ENCODE assay signal across 8 cellular contexts in genomic region chr6:108557494-108558371, GRCh38. TPM values are rescaled to one million over a fixed set of nuclear protein-coding genes. Genes with fewer than 3 reads are reported as not detected.
DNase-seq lines count a peak whose midpoint lies in the region; ATAC-seq, FAIRE-seq and TF ChIP-seq lines count a peak whose summit lies in the region.

No MANE protein-coding gene starts in this region.

- DNase-seq in CD4-positive, CD25-positive, alpha-beta regulatory T cell, result peak; percentile 77 to 82 (median 82)
- DNase-seq in NT2/D1 (ENCODE audit: low read depth, low spot score) (no peak), activated T-cell treated with anti-CD3 and anti-CD28 coated beads for 24 hours (ENCODE audit: low read depth) (peak; percentile 70), endothelial cell of umbilical vein (ENCODE audit: low read depth, low spot score) (peak; percentile 51), midbrain (lab: John Stamatoyannopoulos, UW) (peak; percentile 89)
- DNase-seq in stimulated activated CD8-positive, alpha-beta memory T cell treated with anti-CD3 and anti-CD28 coated beads, Interleukin-2, amount 100 ng/mL, for 1 hour (ENCODE audit: low read depth in 2 of 2), result peak; percentile 61 to 66

- ATAC-seq in CD4-positive, CD25-positive, alpha-beta regulatory T cell (ENCODE audit: low read depth in 2 of 2), result peak; percentile 42 to 43
- ATAC-seq in HG03280 (IDR thresholded peaks at IDR 0.05; ENCODE audit: unreplicated experiment), result peak; percentile 17
- ATAC-seq in HG03045 (IDR thresholded peaks at IDR 0.05; ENCODE audit: unreplicated experiment), result no peak

- peaks cover 19% of the 10 kb centered on the region for H3K4me1 ChIP-seq in CD4-positive, CD25-positive, alpha-beta regulatory T cell (ENCODE audit: control insufficient read depth, insufficient read depth, low read length, poor library complexity, severe bottlenecking)
- no peaks in the 10 kb centered on the region for H3K4me1 ChIP-seq in NT2/D1 (ENCODE audit: insufficient read depth, insufficient read length)
- peaks cover 14% of the 10 kb centered on the region for H3K4me1 ChIP-seq in endothelial cell of umbilical vein (ENCODE audit: control insufficient read depth, extremely low read depth, insufficient read depth, low read length)

- no peaks in the 10 kb centered on the region for H3K27me3 ChIP-seq in CD4-positive, CD25-positive, alpha-beta regulatory T cell (ENCODE audit: control insufficient read depth, insufficient read depth, low read length)
- H3K27me3 ChIP-seq in NT2/D1 (ENCODE audit: insufficient read depth, insufficient read length), result peaks cover 24% of the 10 kb centered on the region
- H3K27me3 ChIP-seq in endothelial cell of umbilical vein (ENCODE audit: control insufficient read depth in 2 of 2, insufficient read depth in 2 of 2, low read length in 2 of 2), result peaks cover 3 to 4% of the 10 kb centered on the region in 2 experiments

- H3K9me3 ChIP-seq in CD4-positive, CD25-positive, alpha-beta regulatory T cell (ENCODE audit: control insufficient read depth in 2 of 2, low read length in 2 of 2), result no peaks in the 10 kb centered on the region
- H3K9me3 ChIP-seq in NT2/D1 (ENCODE audit: insufficient read depth, low read length) (no peaks in the 10 kb centered on the region), endothelial cell of umbilical vein (replicated peaks; ENCODE audit: control insufficient read depth, insufficient read depth, low read length) (no peaks in the 10 kb centered on the region)

- peak overlapping the region; percentile 97 to 100 (median 98) for H3K4me3 Mint-ChIP-seq in CD4-positive, CD25-positive, alpha-beta regulatory T cell

- peak overlapping the region; percentile 94 for H3K4me2 ChIP-seq in endothelial cell of umbilical vein (ENCODE audit: insufficient read depth, low read length)

- peak; percentile 40 for FAIRE-seq in endothelial cell of umbilical vein (lab: Jason Lieb, UNC)

- H3K27ac ChIP-seq in CD4-positive, CD25-positive, alpha-beta regulatory T cell (ENCODE audit: insufficient read depth, low read length, poor library complexity, severe bottlenecking), result peak overlapping the region; percentile 100
- H3K27ac ChIP-seq in endothelial cell of umbilical vein (ENCODE audit: insufficient read depth, low read depth, low read length), result peak overlapping the region; percentile 93

- dilution Hi-C loops in endothelial cell of umbilical vein (cut with MboI; ENCODE audit: extremely low pct_ligation_motif_present, low sequenced_read_pairs), result no loop called here

- TF ChIP-seq POLR2A in endothelial cell of umbilical vein (IDR thresholded peaks at IDR 0.05; ENCODE audit: low read depth, low read length), result no peak

- H2AFZ ChIP-seq in endothelial cell of umbilical vein (ENCODE audit: low read depth, low read length), result peak overlapping the region; percentile 99

- no peaks in the 10 kb centered on the region for H3K36me3 ChIP-seq in CD4-positive, CD25-positive, alpha-beta regulatory T cell (ENCODE audit: control insufficient read depth, insufficient read depth, low read length)
- H3K36me3 ChIP-seq in NT2/D1 (ENCODE audit: insufficient read depth, insufficient read length, low read length) (no peaks in the 10 kb centered on the region), endothelial cell of umbilical vein (ENCODE audit: control insufficient read depth in 2 of 2, extremely low read depth in 1 of 2, insufficient read depth in 2 of 2, low read length in 2 of 2) (no peaks in the 10 kb centered on the region)

- H3K9me3 Mint-ChIP-seq in CD4-positive, CD25-positive, alpha-beta regulatory T cell, result peaks cover 0 to 5% (median 0%) of the 10 kb centered on the region in 7 donors

- H3K27ac Mint-ChIP-seq in CD4-positive, CD25-positive, alpha-beta regulatory T cell, result peak overlapping the region; percentile 91 to 100 (median 99)

- no TSS peak for BruUV-seq in endothelial cell of umbilical vein (replicated peaks; lab: Mats Ljungman, UMichigan)

- POLR2A ChIA-PET in endothelial cell of umbilical vein (lab: Charles Lee), result interaction anchor here (0.6 kb wide), 1 partner anchor 263 kb away, joined by 4 read pairs; no protein-coding TSS in a partner anchor

- peak overlapping the region; percentile 73 for H3K9ac ChIP-seq in NT2/D1 (ENCODE audit: insufficient read length, low read depth)
- peak overlapping the region; percentile 89 for H3K9ac ChIP-seq in endothelial cell of umbilical vein (replicated peaks; ENCODE audit: extremely low read depth, insufficient read depth, low read length)

- intact Hi-C loops in endothelial cell of umbilical vein (cut with micrococcal nuclease), result loop anchor here (1.0 to 5.0 kb wide), 6 partner anchors 15 to 825 kb away; partner anchors contain the start of gene CD164

- peak overlapping the region; percentile 64 for H3K4me3 ChIP-seq in CD4-positive, CD25-positive, alpha-beta regulatory T cell (ENCODE audit: low read depth, low read length)
- peak overlapping the region; percentile 59 for H3K4me3 ChIP-seq in NT2/D1 (ENCODE audit: insufficient read length, low read depth)
- H3K4me3 ChIP-seq in endothelial cell of umbilical vein (replicated peaks in 1 of 3; ENCODE audit: insufficient read depth in 1 of 3, low read depth in 1 of 3, low read length in 3 of 3), result peak overlapping the region; percentile 66 to 89 (median 72)

- no peaks in the 10 kb centered on the region for H3K79me2 ChIP-seq in endothelial cell of umbilical vein (ENCODE audit: control insufficient read depth, insufficient read depth, low read length)

- peaks cover 6% of the 10 kb centered on the region for H3K36me3 Mint-ChIP-seq in CD4-positive, CD25-positive, alpha-beta regulatory T cell

- peaks cover 2 to 20% (median 10%) of the 10 kb centered on the region in 4 donors for H3K4me1 Mint-ChIP-seq in CD4-positive, CD25-positive, alpha-beta regulatory T cell

- CTCF ChIA-PET in endothelial cell of umbilical vein (lab: Charles Lee), result interaction anchor here (0.5 to 6.9 kb wide), 17 partner anchors 14 to 536 kb away, joined by 3 to 38 read pairs (median 4); partner anchors contain the start of genes ARMC2 and SESN1

- TF ChIP-seq CTCF in endothelial cell of umbilical vein (IDR thresholded peaks at IDR 0.05; ENCODE audit: extremely low read depth in 1 of 2, insufficient read depth in 1 of 2, low read depth in 1 of 2, low read length in 2 of 2), result peak in 1 of 2 donors; percentile 2

- no peaks in the 10 kb centered on the region for H4K20me1 ChIP-seq in endothelial cell of umbilical vein (replicated peaks; ENCODE audit: control insufficient read depth, extremely low read depth, insufficient read depth, low read length)

- no peaks in the 10 kb centered on the region for H3K27me3 Mint-ChIP-seq in CD4-positive, CD25-positive, alpha-beta regulatory T cell

- no peaks in the 10 kb centered on the region for H3K9me1 ChIP-seq in endothelial cell of umbilical vein (replicated peaks; ENCODE audit: control insufficient read depth, extremely low read depth, insufficient read depth, low read length)

TF ChIP-seq in endothelial cell of umbilical vein, 7 proteins besides CTCF, POLR2A, EP300 and RAD21:
- TF ChIP-seq FOS (IDR thresholded peaks at IDR 0.05; ENCODE audit: borderline replicate concordance, insufficient read depth, low read length) (no peak), EZH2 (IDR thresholded peaks at IDR 0.05; ENCODE audit: borderline replicate concordance, low read depth, low read length, severe bottlenecking) (no peak), POLR2AphosphoS5 (IDR thresholded peaks at IDR 0.05; ENCODE audit: insufficient read depth, low read depth, low read length) (peak; percentile 23), JUN (IDR thresholded peaks at IDR 0.05; ENCODE audit: borderline replicate concordance, insufficient read depth, insufficient read length, low read depth) (no peak), GATA2 (IDR thresholded peaks at IDR 0.05; ENCODE audit: insufficient read depth, insufficient read length, low read depth, low read length) (no peak), MYC (IDR thresholded peaks at IDR 0.05; ENCODE audit: low read depth, low read length) (no peak), MAX (IDR thresholded peaks at IDR 0.05; ENCODE audit: insufficient read depth, insufficient read length) (peak; percentile 87)

RNA-seq across cellular contexts. Expression of gene FOXO3, which starts 3.0 kb away (rescaled TPM):
- 24.2 TPM for total RNA-seq in CD4-positive, CD25-positive, alpha-beta regulatory T cell
- 10 to 100 TPM; 16.9 to 23.3 (median 20.2) TPM for polyA plus RNA-seq in CD4-positive, CD25-positive, alpha-beta regulatory T cell
- total RNA-seq in endothelial cell of umbilical vein, result 15.7 and 16.9 TPM in 2 replicates
- polyA plus RNA-seq in endothelial cell of umbilical vein, result 13.6 and 14.4 TPM in 2 replicates
- 9.0 and 10.2 TPM in 2 replicates for polyA plus RNA-seq in endothelial cell of umbilical vein (2011; cell fraction: cytosol; rRNA removed)
- polyA plus RNA-seq in endothelial cell of umbilical vein (2011; cell fraction: nucleus; rRNA removed), result 9.9 and 13.5 TPM in 2 replicates
- 9.1 and 10.3 TPM in 2 replicates for polyA plus RNA-seq in endothelial cell of umbilical vein (2012)
- 48.0 and 60.3 TPM in 2 replicates for polyA minus RNA-seq in endothelial cell of umbilical vein
- polyA minus RNA-seq in endothelial cell of umbilical vein (2011; cell fraction: cytosol; rRNA and poly(A)+ RNA removed), result 23.9 TPM
- 26.5 and 28.2 TPM in 2 replicates for polyA minus RNA-seq in endothelial cell of umbilical vein (2011; cell fraction: nucleus; rRNA and poly(A)+ RNA removed)
